8 cellular contexts compared by ENCODE assay signal in the genomic region with DNA sequence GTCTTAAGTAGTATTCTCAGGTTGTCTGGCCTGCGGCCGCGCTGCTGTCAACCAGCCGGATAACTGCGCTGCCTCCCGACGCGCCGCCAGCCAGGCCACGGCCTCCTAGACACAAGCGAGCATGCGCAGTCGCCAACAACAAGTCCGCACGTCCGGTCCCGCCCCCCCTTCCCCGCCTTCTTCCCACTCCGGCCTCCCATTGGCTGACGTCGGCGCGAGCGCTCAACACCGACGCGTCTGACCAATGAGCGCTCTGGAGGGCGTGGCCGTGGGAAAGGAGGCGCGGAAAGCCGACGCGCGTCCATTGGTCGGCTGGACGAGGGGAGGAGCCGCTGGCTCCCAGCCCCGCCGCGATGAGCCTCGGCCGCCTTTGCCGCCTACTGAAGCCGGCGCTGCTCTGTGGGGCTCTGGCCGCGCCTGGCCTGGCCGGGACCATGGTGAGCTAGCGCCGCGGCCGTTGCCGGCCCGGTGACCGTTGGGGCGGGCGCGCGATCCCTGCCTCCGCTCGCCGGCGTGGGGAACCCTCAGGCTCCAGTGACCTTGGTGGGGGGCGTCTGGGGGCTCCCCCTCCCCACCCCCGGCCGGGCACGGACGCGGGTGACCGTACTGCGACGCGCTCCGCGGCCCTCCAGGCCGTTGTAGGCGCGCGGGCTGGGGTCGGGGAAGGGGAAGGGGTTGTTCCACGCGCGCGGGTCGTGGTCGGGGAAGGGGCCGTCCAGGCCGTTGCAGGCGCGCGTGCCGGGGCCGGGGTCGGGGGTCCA. TPM values are rescaled to one million over a fixed set of nuclear protein-coding genes. Genes with fewer than 3 reads are reported as not detected.
A peak's percentile ranks its signal among the peaks of the same experiment; 100 is the strongest.
DNase-seq lines count a peak whose midpoint lies in the region; ATAC-seq and TF ChIP-seq lines count a peak whose summit lies in the region.

A gene with protein sequence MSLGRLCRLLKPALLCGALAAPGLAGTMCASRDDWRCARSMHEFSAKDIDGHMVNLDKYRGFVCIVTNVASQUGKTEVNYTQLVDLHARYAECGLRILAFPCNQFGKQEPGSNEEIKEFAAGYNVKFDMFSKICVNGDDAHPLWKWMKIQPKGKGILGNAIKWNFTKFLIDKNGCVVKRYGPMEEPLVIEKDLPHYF (plus strand): TSS at position 304 of the 761 bp plus-strand sequence. CDS start 50 bp downstream, at position 354.

- no peaks in the 10 kb centered on the region for H3K9me3 Mint-ChIP-seq in effector memory CD8-positive, alpha-beta T cell
- no peaks in the 10 kb centered on the region for H3K9me3 Mint-ChIP-seq in memory B cell

- peak; percentile 98 for DNase-seq in CMK (ENCODE audit: low read depth)
- peak; percentile 99 for DNase-seq in GM20000 (ENCODE audit: low spot score)
- DNase-seq in HT1080 (ENCODE audit: low read depth): peak; percentile 98
- DNase-seq in NOMO-1 treated with DMSO at 0.1 percent for 48 hours (lab: John Stamatoyannopoulos, UW; ENCODE audit: unreplicated experiment): peak; percentile 97
- peak; percentile 96 to 97 for DNase-seq in activated CD8-positive, alpha-beta memory T cell treated with anti-CD3 and anti-CD28 coated beads for 4 hours (ENCODE audit: low read depth in 2 of 2)
- peak; percentile 94 to 95 (median 95) for DNase-seq in effector memory CD8-positive, alpha-beta T cell
- DNase-seq in memory B cell (ENCODE audit: low spot score in 2 of 2): peak; percentile 88 to 94
- DNase-seq in stimulated activated CD8-positive, alpha-beta memory T cell treated with anti-CD3 and anti-CD28 coated beads, Interleukin-12 subunit alpha, Interleukin-12 subunit beta, amount 100 ng/mL, for 24 hours (ENCODE audit: extremely low read depth): peak; percentile 96

- H3K4me1 Mint-ChIP-seq in effector memory CD8-positive, alpha-beta T cell (ENCODE audit: low read depth in 2 of 2): peaks cover 0 to 25% of the 10 kb centered on the region in 2 donors
- peaks cover 9% of the 10 kb centered on the region for H3K4me1 Mint-ChIP-seq in memory B cell

- peak within 1 kb of the TSS; percentile 70 to 75 for H3K4me3 Mint-ChIP-seq in effector memory CD8-positive, alpha-beta T cell
- H3K4me3 Mint-ChIP-seq in memory B cell: peak within 1 kb of the TSS; percentile 78

- H3K36me3 Mint-ChIP-seq in effector memory CD8-positive, alpha-beta T cell (ENCODE audit: insufficient read depth): peaks cover 61% of the 10 kb centered on the region
- H3K36me3 Mint-ChIP-seq in memory B cell: peaks cover 1% of the 10 kb centered on the region

- no peaks in the 10 kb centered on the region for H3K27me3 Mint-ChIP-seq in effector memory CD8-positive, alpha-beta T cell
- no peaks in the 10 kb centered on the region for H3K27me3 Mint-ChIP-seq in memory B cell

- H3K27ac Mint-ChIP-seq in effector memory CD8-positive, alpha-beta T cell: peak within 1 kb of the TSS; percentile 82 to 89
- peak within 1 kb of the TSS; percentile 85 for H3K27ac Mint-ChIP-seq in memory B cell

- ATAC-seq in effector memory CD8-positive, alpha-beta T cell (replicated peaks): peak; percentile 80
- peak; percentile 80 for ATAC-seq in memory B cell (ENCODE audit: low read depth)

- no peak for TF ChIP-seq CTCF in GM20000 (IDR thresholded peaks at IDR 0.05; ENCODE audit: extremely low read depth, missing control alignments)

RNA-seq across cellular contexts. Expression of the gene that starts here (rescaled TPM):
- 221 and 243 TPM in 2 replicates for total RNA-seq in HT1080 (2014; rRNA removed; shearing (Covaris generic))
- polyA plus RNA-seq in HT1080 (2015; cell fraction: cytosol; rRNA removed): 355 and 375 TPM in 2 replicates
- 88.1 and 93.0 TPM in 2 replicates for polyA plus RNA-seq in HT1080 (2015; cell fraction: nucleus; rRNA removed)

Comparison
In these comparisons a context has a peak if more than half of its experiments do, and no peak if none do; other contexts are left out.
1. Peak in every context shown above with its lines: DNase-seq and ATAC-seq.